ENCODE assay signal across 8 cellular contexts in the genomic region with DNA sequence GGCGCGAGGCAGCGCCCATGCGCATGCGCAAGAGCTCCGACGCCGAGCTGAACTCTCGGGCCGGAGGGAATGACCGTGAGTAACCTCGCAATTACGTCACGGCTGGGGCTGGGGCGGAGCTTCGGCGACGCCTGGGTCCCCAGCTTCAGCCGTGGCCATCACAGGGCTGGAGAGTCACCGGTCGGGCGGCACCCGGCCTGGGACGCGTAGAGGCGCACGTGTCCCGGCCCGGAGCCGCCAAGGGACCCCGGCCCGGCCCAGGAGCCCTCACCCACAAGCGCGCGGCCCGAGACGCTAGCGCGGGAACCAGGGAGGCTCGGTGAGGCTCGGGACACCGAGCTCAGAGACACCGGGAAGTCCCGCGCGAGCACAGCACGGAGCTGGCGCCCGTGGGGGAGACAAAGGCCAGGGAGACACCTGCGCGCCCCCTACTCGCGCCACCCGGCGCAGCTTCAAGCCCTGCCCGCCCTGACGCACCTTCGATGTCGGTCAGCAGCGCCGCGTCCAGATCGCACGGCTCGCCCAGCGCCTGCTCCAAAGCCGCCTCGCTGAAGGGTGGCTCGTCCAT. TPM values are rescaled to one million over a fixed set of nuclear protein-coding genes. Genes with fewer than 3 reads are reported as not detected.
A peak's percentile ranks its signal among the peaks of the same experiment; 100 is the strongest.
DNase-seq lines count a peak whose midpoint lies in the region; ATAC-seq and TF ChIP-seq lines count a peak whose summit lies in the region.

No MANE protein-coding gene starts in this region.

- no peaks in the 10 kb centered on the region for H3K9me3 Mint-ChIP-seq in natural killer cell
- H3K9me3 Mint-ChIP-seq in stimulated activated naive B cell treated with anti-CD40 and anti-IgM and Interleukin-4, amounts not matched to agents 10 μg/mL and 1 μg/mL and 100 μg/mL, for 72 hours, result no peaks in the 10 kb centered on the region

- H3K4me3 ChIP-seq in LNCaP clone FGC (ENCODE audit: low read depth, low read length), result peak overlapping the region; percentile 80

- H3K27ac Mint-ChIP-seq in natural killer cell, result peak overlapping the region; percentile 92 to 98
- peak overlapping the region; percentile 99 for H3K27ac Mint-ChIP-seq in stimulated activated naive B cell treated with anti-CD40 and anti-IgM and Interleukin-4, amounts not matched to agents 10 μg/mL and 1 μg/mL and 100 μg/mL, for 72 hours

- H3K27me3 Mint-ChIP-seq in natural killer cell (ENCODE audit: low read depth in 2 of 2), result no peaks in the 10 kb centered on the region
- H3K27me3 Mint-ChIP-seq in stimulated activated naive B cell treated with anti-CD40 and anti-IgM and Interleukin-4, amounts not matched to agents 10 μg/mL and 1 μg/mL and 100 μg/mL, for 72 hours, result no peaks in the 10 kb centered on the region

- DNase-seq in EL (peak; percentile 96), H4 (ENCODE audit: low spot score) (peak; percentile 94), LNCaP clone FGC (ENCODE audit: low read depth) (peak; percentile 88), RPMI7951 (ENCODE audit: low read depth) (peak; percentile 90), fibroblast of peridontal ligament (ENCODE audit: extremely low read depth) (peak; percentile 90), natural killer cell (peak; percentile 99)
- DNase-seq in activated T-helper 9 cell treated with anti-CD3 and anti-CD28 coated beads, Interleukin-2, amount 50 U/mL, for 16 hours (ENCODE audit: low read depth), result peak; percentile 95
- peak; percentile 96 for DNase-seq in stimulated activated naive B cell treated with anti-CD40 and anti-IgM and Interleukin-4, amounts not matched to agents 10 μg/mL and 1 μg/mL and 100 μg/mL, for 72 hours

- H3K36me3 Mint-ChIP-seq in natural killer cell, result no peaks in the 10 kb centered on the region
- peaks cover 24 to 43% of the 10 kb centered on the region in 2 donors for H3K36me3 Mint-ChIP-seq in stimulated activated naive B cell treated with anti-CD40 and anti-IgM and Interleukin-4, amounts not matched to agents 10 μg/mL and 1 μg/mL and 100 μg/mL, for 72 hours

- peak overlapping the region; percentile 92 for H3K4me3 Mint-ChIP-seq in natural killer cell
- peak overlapping the region; percentile 93 to 97 for H3K4me3 Mint-ChIP-seq in stimulated activated naive B cell treated with anti-CD40 and anti-IgM and Interleukin-4, amounts not matched to agents 10 μg/mL and 1 μg/mL and 100 μg/mL, for 72 hours

- peak; percentile 77 to 92 (median 80) for ATAC-seq in natural killer cell
- peak; percentile 66 to 71 for ATAC-seq in stimulated activated naive B cell treated with anti-CD40 and anti-IgM and Interleukin-4, amounts not matched to agents 10 μg/mL and 1 μg/mL and 100 μg/mL, for 72 hours (replicated peaks)

- TF ChIP-seq CTCF in LNCaP clone FGC (IDR thresholded peaks at IDR 0.05; ENCODE audit: control insufficient read depth, extremely low read depth, insufficient read depth) (no peak), natural killer cell (IDR thresholded peaks at IDR 0.05) (no peak)

- intact Hi-C loops in natural killer cell (cut with micrococcal nuclease), result loop anchor here (1.0 to 5.0 kb wide), 4 partner anchors 12 to 84 kb away; no protein-coding TSS in a partner anchor

- H3K4me1 Mint-ChIP-seq in natural killer cell, result peaks cover 26 to 44% of the 10 kb centered on the region in 2 donors
- peaks cover 54 to 82% of the 10 kb centered on the region in 2 donors for H3K4me1 Mint-ChIP-seq in stimulated activated naive B cell treated with anti-CD40 and anti-IgM and Interleukin-4, amounts not matched to agents 10 μg/mL and 1 μg/mL and 100 μg/mL, for 72 hours

RNA-seq across cellular contexts. Expression of a gene that starts 0.5 kb away (rescaled TPM):
- total RNA-seq in H4 (2014; rRNA removed; shearing (Covaris generic)), result 63.9 and 65.8 TPM in 2 replicates
- total RNA-seq in RPMI7951 (2014; rRNA removed; shearing (Covaris generic)), result 24.3 and 25.7 TPM in 2 replicates
- 100 to 1,000 TPM in 2 of 3 donors, 10 to 100 TPM in 1; 80.7 to 208 (median 119) TPM for total RNA-seq in natural killer cell

Comparison
In these comparisons a context has a peak if more than half of its experiments do, and no peak if none do; other contexts are left out.
1. Peak in every context shown above with its lines: DNase-seq, ATAC-seq and H3K4me3 ChIP-seq.